Comparison of ENCODE assay signal across 14 cellular contexts in the genomic region with DNA sequence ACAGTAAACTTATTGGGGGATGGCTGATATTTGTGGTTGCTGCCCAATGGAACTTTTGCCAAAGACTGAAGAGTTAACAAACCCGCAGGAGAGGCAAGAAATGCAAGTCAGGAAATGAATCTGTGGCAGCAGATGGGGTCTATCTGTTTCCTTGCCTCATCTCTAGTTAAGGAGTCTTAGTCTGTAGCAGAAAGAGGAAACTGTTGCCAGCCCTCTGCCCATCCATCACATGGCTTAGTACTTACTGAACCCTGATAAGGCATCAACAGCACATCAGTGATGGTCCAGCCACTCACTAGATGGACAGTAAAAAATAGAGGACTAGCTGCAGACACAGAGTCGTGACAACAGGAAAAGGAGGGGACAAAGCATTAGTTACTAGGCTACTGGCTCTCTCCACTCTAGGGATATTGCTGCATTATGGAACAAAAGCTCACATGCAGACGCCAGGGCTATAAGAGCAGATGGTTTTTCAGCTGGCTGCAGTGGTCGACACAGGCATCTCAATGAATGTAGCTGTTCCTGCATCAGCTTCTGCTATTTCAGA.
A peak's percentile ranks its signal among the peaks of the same experiment; 100 is the strongest.
DNase-seq lines count a peak whose midpoint lies in the region; ATAC-seq, FAIRE-seq and TF ChIP-seq lines count a peak whose summit lies in the region.
"Had no signal": no experiment of that assay in that cellular context is flagged by ENCODE, and none has a peak within 500 bp of the region (broad histone marks: within the 10 kb centered on the region; RNA-seq: fewer than 3 reads in every experiment).

No MANE protein-coding gene starts in this region.

- H3K9ac ChIP-seq in HepG2 (ENCODE audit: insufficient read depth, low read depth, low read length) (no peak overlapping the region), colonic mucosa (ENCODE audit: low read depth in 2 of 2, low read length in 2 of 2) (no peak overlapping the region)

- no peaks in the 10 kb centered on the region for H3K4me1 ChIP-seq in mucosa of descending colon (ENCODE audit: low read depth)
- peaks cover 61% of the 10 kb centered on the region for H3K4me1 ChIP-seq in HepG2 (ENCODE audit: insufficient read depth, low read length)
- H3K4me1 ChIP-seq in colonic mucosa: no peaks in the 10 kb centered on the region

- no peaks in the 10 kb centered on the region for H3K79me2 ChIP-seq in HepG2 (ENCODE audit: insufficient read depth, low read length)

- peak; percentile 5 for DNase-seq in DMS 273 treated with DMSO at 0.1 percent for 48 hours (lab: John Stamatoyannopoulos, UW)
- peak; percentile 21 for DNase-seq in MV-4-11 (lab: John Stamatoyannopoulos, UW)
- peak; percentile 17 for DNase-seq in UCSD-AML1 (lab: John Stamatoyannopoulos, UW; ENCODE audit: unreplicated experiment)
- no peak for DNase-seq in mucosa of descending colon
- no peak for DNase-seq in SHP77 treated with DMSO at 0.1 percent for 48 hours (lab: John Stamatoyannopoulos, UW)
- no peak for DNase-seq in HepG2 (ENCODE audit: low spot score)
- no peak for DNase-seq in cerebellar cortex (ENCODE audit: low spot score)
- DNase-seq in colonic mucosa: no peak
- DNase-seq: CD4-positive, CD25-positive, alpha-beta regulatory T cell; hippocampal formation; left ventricle myocardium superior; small intestine had no signal

- no peaks in the 10 kb centered on the region for H3K36me3 ChIP-seq in mucosa of descending colon (ENCODE audit: low read depth)
- H3K36me3 ChIP-seq in HepG2 (replicated peaks in 1 of 2; ENCODE audit: control insufficient read depth in 1 of 2, insufficient read depth in 2 of 2, low read length in 2 of 2): no peaks in the 10 kb centered on the region
- H3K36me3 ChIP-seq in colonic mucosa: no peaks in the 10 kb centered on the region

- no peak overlapping the region for H3K4me2 ChIP-seq in HepG2 (ENCODE audit: low read depth, low read length)

- H3K27me3 ChIP-seq in HepG2 (ENCODE audit: control insufficient read depth in 1 of 2, insufficient read depth in 2 of 2, low read length in 2 of 2) (no peaks in the 10 kb centered on the region), colonic mucosa (no peaks in the 10 kb centered on the region)

- no peak for TF ChIP-seq RAD21 in HepG2 (CRISPR knock-in tag; IDR thresholded peaks at IDR 0.05)

- no peaks in the 10 kb centered on the region for H4K20me1 ChIP-seq in HepG2 (ENCODE audit: insufficient read depth, low read length)

- no TSS peak for BruUV-seq in HepG2 (replicated peaks; lab: Mats Ljungman, UMichigan)

- intact Hi-C loops in mucosa of descending colon (cut with DNase I, micrococcal nuclease) (no loop called here), HepG2 (cut with micrococcal nuclease; ENCODE audit: unreplicated experiment) (no loop called here), colonic mucosa (cut with DNase I) (no loop called here)

- CTCF ChIA-PET in HepG2 (lab: Yijun Ruan, JAX; ENCODE audit: low intra/inter-chr PET ratio, low total read pairs): no interaction called here

- POLR2A ChIA-PET in HepG2 (lab: Yijun Ruan, JAX): no interaction called here

- H3K4me3 ChIP-seq in mucosa of descending colon (no peak overlapping the region), HepG2 (replicated peaks in 1 of 3; ENCODE audit: insufficient read depth in 1 of 3, low read depth in 2 of 3, low read length in 3 of 3) (no peak overlapping the region), colonic mucosa (no peak overlapping the region)

- in situ Hi-C loops in HepG2 (cut with HindIII; ENCODE audit: extremely low pct_ligation_motif_present, low pct_unique_long_range_greater_than_20kb): no loop called here

- no peak overlapping the region for H2AFZ ChIP-seq in HepG2 (ENCODE audit: low read length)

- TF ChIP-seq EP300 in HepG2 (IDR thresholded peaks at IDR 0.05; ENCODE audit: low read depth in 2 of 2, low read length in 2 of 2) (no peak), HepG2 (CRISPR knock-in tag; IDR thresholded peaks at IDR 0.05; ENCODE audit: borderline replicate concordance) (no peak)

- FAIRE-seq in HepG2 (lab: Jason Lieb, UNC): no peak
- FAIRE-seq: H1, small intestine had no signal

- no peak for TF ChIP-seq POLR2A in HepG2 (IDR thresholded peaks at IDR 0.05; ENCODE audit: insufficient read depth in 1 of 2, low read depth in 2 of 2, low read length in 2 of 2)

- H3K27ac ChIP-seq in HepG2 (ENCODE audit: extremely low read length, insufficient read depth, low read length) (no peak overlapping the region), colonic mucosa (no peak overlapping the region)

- ATAC-seq in mucosa of descending colon (peak; percentile 18), HepG2 (no peak)
- ATAC-seq: activated naive CD4-positive, alpha-beta T cell treated with anti-CD3 and anti-CD28 coated beads, Interleukin-2, amount 50 U/mL, for 72 hours; left ventricle myocardium superior had no signal

- TF ChIP-seq CTCF in mucosa of descending colon (IDR thresholded peaks at IDR 0.05) (no peak), HepG2 (CRISPR knock-in tag; IDR thresholded peaks at IDR 0.05) (no peak), colonic mucosa (IDR thresholded peaks at IDR 0.05) (no peak)

- H3K9me3 ChIP-seq in mucosa of descending colon (no peaks in the 10 kb centered on the region), HepG2 (ENCODE audit: low read length) (no peaks in the 10 kb centered on the region), colonic mucosa (no peaks in the 10 kb centered on the region)

- WGBS in HepG2 (ENCODE audit: low lambda C conversion rate): 73% methylated on average over 4 of the region's 4 CpGs

TF ChIP-seq in HepG2, 621 proteins besides CTCF, POLR2A, EP300 and RAD21:
- TF ChIP-seq ZNF383 (CRISPR knock-in tag; IDR thresholded peaks at IDR 0.05; ENCODE audit: borderline replicate concordance): no peak
- TF ChIP-seq GTF3A (CRISPR knock-in tag; conservative IDR thresholded peaks at IDR 0.05): no peak
- no peak for TF ChIP-seq ZNF256 (CRISPR knock-in tag; conservative IDR thresholded peaks at IDR 0.05)
- TF ChIP-seq REXO4 (CRISPR knock-in tag; IDR thresholded peaks at IDR 0.05; ENCODE audit: borderline replicate concordance): no peak
- TF ChIP-seq TAF15 (IDR thresholded peaks at IDR 0.05; ENCODE audit: low read depth, low read length, poor library complexity, severe bottlenecking): no peak
- TF ChIP-seq SALL2 (CRISPR knock-in tag; IDR thresholded peaks at IDR 0.05): no peak
- no peak for TF ChIP-seq IKZF1 (IDR thresholded peaks at IDR 0.05)
- TF ChIP-seq KLF15 (CRISPR knock-in tag; IDR thresholded peaks at IDR 0.05; ENCODE audit: borderline replicate concordance): no peak
- no peak for TF ChIP-seq MLXIP (CRISPR knock-in tag; IDR thresholded peaks at IDR 0.05; ENCODE audit: borderline replicate concordance)
- no peak for TF ChIP-seq PRMT3 (CRISPR knock-in tag; IDR thresholded peaks at IDR 0.05; ENCODE audit: borderline replicate concordance, low read depth)
- TF ChIP-seq GABPA (IDR thresholded peaks at IDR 0.05; ENCODE audit: low read depth, low read length): no peak
- TF ChIP-seq GABPA (CRISPR knock-in tag; IDR thresholded peaks at IDR 0.05; ENCODE audit: low read depth): no peak
- no peak for TF ChIP-seq DPF2 (CRISPR knock-in tag; IDR thresholded peaks at IDR 0.05; ENCODE audit: borderline replicate concordance, low read depth)
- TF ChIP-seq ZNF337 (CRISPR knock-in tag; IDR thresholded peaks at IDR 0.05; ENCODE audit: borderline replicate concordance, low read depth): no peak
- TF ChIP-seq ZNF558 (CRISPR knock-in tag; IDR thresholded peaks at IDR 0.05; ENCODE audit: borderline replicate concordance): no peak
- TF ChIP-seq CCDC6 (CRISPR knock-in tag; IDR thresholded peaks at IDR 0.05): no peak
- TF ChIP-seq ZNF205 (CRISPR knock-in tag; IDR thresholded peaks at IDR 0.05): no peak
- no peak for TF ChIP-seq RFXANK (CRISPR knock-in tag; IDR thresholded peaks at IDR 0.05)
- no peak for TF ChIP-seq WIZ (CRISPR knock-in tag; IDR thresholded peaks at IDR 0.05)

Comparison
In these comparisons a context has a peak if more than half of its experiments do, and no peak if none do; other contexts are left out.
1. DNase-seq: peak in DMS 273 treated with DMSO at 0.1 percent for 48 hours (single experiment), MV-4-11 (single experiment) and UCSD-AML1 (single experiment); none in mucosa of descending colon (0 of 3), SHP77 treated with DMSO at 0.1 percent for 48 hours (single experiment), HepG2 (single experiment), cerebellar cortex (single experiment) and colonic mucosa (single experiment).